Comparison of ENCODE assay signal across 13 cellular contexts in the genomic region with DNA sequence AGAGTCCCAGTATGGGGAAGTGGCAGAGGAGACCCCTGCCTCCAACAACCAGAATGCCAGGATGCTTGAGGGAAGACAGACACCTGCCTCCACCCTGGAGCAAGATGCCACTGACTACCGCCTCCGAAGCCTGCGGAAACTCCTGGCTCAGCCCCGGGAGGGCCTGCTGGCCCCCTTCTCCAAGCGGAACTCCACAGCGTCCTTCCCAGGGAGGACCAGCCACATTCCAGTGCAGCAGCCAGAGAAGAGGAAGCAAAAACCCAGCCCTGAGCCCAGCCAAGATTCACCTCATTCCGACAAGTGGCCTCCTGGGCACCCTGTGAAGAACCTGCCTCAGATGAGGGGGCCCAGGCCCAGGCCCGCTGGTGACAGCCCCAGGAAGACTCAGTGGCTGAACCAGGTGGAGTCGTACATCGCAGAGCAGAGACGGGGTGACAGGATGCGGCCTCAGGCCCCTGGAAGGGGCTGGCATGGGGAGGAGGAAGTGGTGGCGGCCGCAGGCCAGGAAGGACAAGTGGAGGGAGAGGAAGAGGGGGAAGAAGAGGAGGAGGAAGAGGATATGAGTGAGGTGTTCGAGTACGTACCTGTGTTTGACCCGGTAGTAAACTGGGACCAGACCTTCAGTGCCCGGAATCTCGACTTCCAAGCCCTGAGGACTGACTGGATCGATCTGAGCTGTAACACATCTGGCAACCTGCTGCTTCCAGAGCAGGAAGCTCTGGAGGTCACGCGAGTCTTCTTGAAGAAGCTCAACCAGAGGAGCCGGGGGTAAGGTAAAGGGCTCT.
DNase-seq lines count a peak whose midpoint lies in the region; ATAC-seq and TF ChIP-seq lines count a peak whose summit lies in the region.
"Had no signal": no experiment of that assay in that cellular context is flagged by ENCODE, and none has a peak within 500 bp of the region (broad histone marks: within the 10 kb centered on the region; RNA-seq: fewer than 3 reads in every experiment).

No MANE protein-coding gene starts in this region.

- WGBS in heart right ventricle, 2 donors: 64% methylated on average over 23 of the region's 23 CpGs
- WGBS in thymus: 49% methylated on average over 23 of the region's 23 CpGs

- DNase-seq in heart right ventricle (no peak), Right ventricle myocardium inferior (ENCODE audit: missing footprints) (no peak), T-helper 17 cell (no peak), NCI-H345 treated with DMSO at 0.1 percent for 48 hours (lab: John Stamatoyannopoulos, UW; ENCODE audit: unreplicated experiment) (no peak)
- peak; percentile 27 to 38 (median 28) for DNase-seq in effector memory CD4-positive, alpha-beta T cell
- DNase-seq: activated B cell treated with CpG ODN at 0.5 μM for 24 hours; NCI-H2107; occipital lobe; stimulated activated CD4-positive, alpha-beta T cell treated with anti-CD3 and anti-CD28 coated beads, Interleukin-4, amount 100 ng/mL, for 4 hours had no signal

- H3K36me3 ChIP-seq in heart right ventricle (peaks cover 0 to 24% (median 0%) of the 10 kb centered on the region in 9 donors), thymus (ENCODE audit: control insufficient read depth, insufficient read depth) (no peaks in the 10 kb centered on the region)
- no peaks in the 10 kb centered on the region for H3K36me3 ChIP-seq in effector memory CD4-positive, alpha-beta T cell (ENCODE audit: control insufficient read depth, insufficient read depth, low read length)

- H3K27me3 ChIP-seq in heart right ventricle (no peaks in the 10 kb centered on the region), thymus (ENCODE audit: control insufficient read depth, insufficient read depth) (peaks cover 4% of the 10 kb centered on the region)
- H3K27me3 ChIP-seq in effector memory CD4-positive, alpha-beta T cell (replicated peaks; ENCODE audit: control insufficient read depth, insufficient read depth, low read length, poor library complexity, severe bottlenecking): no peaks in the 10 kb centered on the region

- peak overlapping the region; percentile 93 for H3K4me3 Mint-ChIP-seq in T-helper 17 cell
- H3K4me3 Mint-ChIP-seq: activated B cell treated with CpG ODN at 0.5 μM for 24 hours, brain had no signal

- no peaks in the 10 kb centered on the region for H3K27me3 Mint-ChIP-seq in T-helper 17 cell
- H3K27me3 Mint-ChIP-seq: brain had no signal

- H3K27ac ChIP-seq in heart right ventricle: peak overlapping the region in 9 of 10 donors; percentile 17 to 89 (median 40)
- H3K27ac ChIP-seq in effector memory CD4-positive, alpha-beta T cell (ENCODE audit: insufficient read depth, low read length, poor library complexity, severe bottlenecking): no peak overlapping the region
- H3K27ac ChIP-seq in thymus (ENCODE audit: low read depth): peak overlapping the region; percentile 76

- H3K36me3 Mint-ChIP-seq in T-helper 17 cell (ENCODE audit: low read depth): no peaks in the 10 kb centered on the region

- H3K4me1 ChIP-seq in heart right ventricle (peaks cover 16 to 57% (median 41%) of the 10 kb centered on the region in 9 donors), thymus (ENCODE audit: control insufficient read depth, insufficient read depth, low read length) (peaks cover 30% of the 10 kb centered on the region)
- H3K4me1 ChIP-seq in effector memory CD4-positive, alpha-beta T cell (ENCODE audit: control insufficient read depth, insufficient read depth, low read length, poor library complexity, severe bottlenecking): peaks cover 22% of the 10 kb centered on the region

- intact Hi-C loops in heart right ventricle (cut with DNase I) (no loop called here), Right ventricle myocardium inferior (cut with DNase I) (no loop called here)

- no peaks in the 10 kb centered on the region for H3K9me3 ChIP-seq in heart right ventricle
- no peaks in the 10 kb centered on the region for H3K9me3 ChIP-seq in T-helper 17 cell (ENCODE audit: control insufficient read depth, low read length, poor library complexity, severe bottlenecking)
- no peaks in the 10 kb centered on the region for H3K9me3 ChIP-seq in effector memory CD4-positive, alpha-beta T cell (ENCODE audit: control insufficient read depth, low read length)
- H3K9me3 ChIP-seq in thymus (ENCODE audit: control insufficient read depth): no peaks in the 10 kb centered on the region

- peak overlapping the region; percentile 93 for H3K27ac Mint-ChIP-seq in T-helper 17 cell
- H3K27ac Mint-ChIP-seq: activated B cell treated with CpG ODN at 0.5 μM for 24 hours had no signal

- H3K4me1 Mint-ChIP-seq in T-helper 17 cell: peaks cover 42% of the 10 kb centered on the region

- TF ChIP-seq CTCF in heart right ventricle (IDR thresholded peaks at IDR 0.05): no peak

- H3K4me3 ChIP-seq in heart right ventricle (peak overlapping the region in 1 of 10 donors; percentile 33), thymus (ENCODE audit: low read length) (no peak overlapping the region)
- H3K4me3 ChIP-seq in effector memory CD4-positive, alpha-beta T cell (ENCODE audit: insufficient read depth, low read depth, low read length, poor library complexity, severe bottlenecking): peak overlapping the region; percentile 8

- ATAC-seq in heart right ventricle (no peak), Right ventricle myocardium inferior (no peak), T-helper 17 cell (peak; percentile 66), HG03457 (IDR thresholded peaks at IDR 0.05; ENCODE audit: unreplicated experiment) (no peak), HG02981 (IDR thresholded peaks at IDR 0.05; ENCODE audit: unreplicated experiment) (no peak)

Comparison
In these comparisons a context has a peak if more than half of its experiments do, and no peak if none do; other contexts are left out.
1. DNase-seq: peak in effector memory CD4-positive, alpha-beta T cell (3 of 3); none in heart right ventricle (0 of 2), Right ventricle myocardium inferior (single experiment), T-helper 17 cell (0 of 3) and NCI-H345 treated with DMSO at 0.1 percent for 48 hours (single experiment).